ENCODE assay signal across 8 cellular contexts in the genomic region with DNA sequence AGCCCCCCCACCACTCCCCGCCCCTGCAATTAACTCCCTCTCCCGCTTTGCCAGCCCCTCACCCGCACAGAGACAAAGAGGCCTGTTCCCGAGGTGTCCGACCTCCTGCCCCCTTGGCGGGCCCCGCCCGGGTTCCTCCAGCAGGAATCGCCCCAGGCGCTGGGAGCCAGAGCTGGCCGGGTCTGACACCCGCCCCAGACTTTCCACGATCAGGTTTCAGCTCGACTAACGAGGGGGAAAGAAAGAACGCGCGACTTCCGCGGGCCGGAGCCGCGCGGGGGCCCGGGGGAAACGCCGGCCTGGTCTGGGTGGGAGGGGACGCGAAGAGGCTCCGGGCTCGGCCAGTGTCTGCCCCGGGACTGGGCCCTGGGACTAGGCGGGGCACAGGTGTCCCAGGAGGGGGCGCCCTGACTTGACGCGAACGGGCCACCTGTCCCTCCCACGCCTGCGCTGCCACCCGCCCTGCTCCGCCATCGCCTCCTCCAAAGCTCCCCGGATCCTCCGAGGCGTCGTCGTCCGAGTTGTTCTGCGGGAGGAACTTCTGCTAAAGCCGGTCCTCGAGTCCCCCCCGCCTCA. TPM values are rescaled to one million over a fixed set of nuclear protein-coding genes. Genes with fewer than 3 reads are reported as not detected.
A peak's percentile ranks its signal among the peaks of the same experiment; 100 is the strongest.
DNase-seq lines count a peak whose midpoint lies in the region; ATAC-seq and TF ChIP-seq lines count a peak whose summit lies in the region.

No MANE protein-coding gene starts in this region.

- peak overlapping the region; percentile 36 for H3K27ac ChIP-seq in duodenal mucosa (ENCODE audit: low read depth, low read length)

- ATAC-seq in HG03521 (IDR thresholded peaks at IDR 0.05; ENCODE audit: unreplicated experiment), result peak; percentile 49

- peak overlapping the region; percentile 46 for H3K4me3 ChIP-seq in WI38 (ENCODE audit: low read depth, low read length)
- peak overlapping the region; percentile 34 to 58 for H3K4me3 ChIP-seq in duodenal mucosa (ENCODE audit: low read depth in 1 of 2, low read length in 2 of 2)

- DNase-seq in NCI-H524 (lab: John Stamatoyannopoulos, UW) (peak; percentile 44 to 64), NCI-H524 treated with DMSO at 0.1 percent for 48 hours (lab: John Stamatoyannopoulos, UW) (no peak), medulla oblongata (ENCODE audit: extremely low spot score) (peak; percentile 22), HT-29 (ENCODE audit: low spot score) (no peak)
- DNase-seq in stimulated activated CD8-positive, alpha-beta memory T cell treated with anti-CD3 and anti-CD28 coated beads, Interleukin-7, amount 100 ng/mL, for 24 hours (ENCODE audit: low read depth), result peak; percentile 14

- no peaks in the 10 kb centered on the region for H3K36me3 ChIP-seq in duodenal mucosa (ENCODE audit: control insufficient read depth in 1 of 2, insufficient read depth in 2 of 2, low read length in 2 of 2)

- peaks cover 6 to 13% of the 10 kb centered on the region in 2 donors for H3K4me1 ChIP-seq in duodenal mucosa (ENCODE audit: control insufficient read depth in 1 of 2, insufficient read depth in 2 of 2, low read length in 2 of 2)

- 0 out of 2 replicates have a peak, but pooled peaks have one; percentile 9 for TF ChIP-seq CTCF in WI38 (IDR thresholded peaks at IDR 0.05; ENCODE audit: low read depth, low read length)

- H3K9ac ChIP-seq in duodenal mucosa (ENCODE audit: low read depth in 1 of 2, low read length in 2 of 2), result peak overlapping the region in 1 of 2 donors; percentile 39

- no peaks in the 10 kb centered on the region for H3K9me3 ChIP-seq in duodenal mucosa (ENCODE audit: control insufficient read depth in 1 of 2, low read length in 2 of 2)

- peaks cover 8 to 16% of the 10 kb centered on the region in 2 donors for H3K27me3 ChIP-seq in duodenal mucosa (ENCODE audit: control insufficient read depth in 1 of 2, insufficient read depth in 2 of 2, low read length in 2 of 2)

RNA-seq across cellular contexts. Expression of a gene that starts 36.3 kb away (rescaled TPM):
- total RNA-seq in HT-29 (2014; rRNA removed; shearing (Covaris generic)), result 0.37 and 0.46 TPM in 2 replicates

RNA-seq across cellular contexts. Expression of a gene that starts 59.8 kb away (rescaled TPM):
- total RNA-seq in HT-29 (2014; rRNA removed; shearing (Covaris generic)), result 0.23 and 0.99 TPM in 2 replicates

Comparison
In these comparisons a context has a peak if more than half of its experiments do, and no peak if none do; other contexts are left out.
1. DNase-seq: peak in NCI-H524 (2 of 2), medulla oblongata (single experiment) and stimulated activated CD8-positive, alpha-beta memory T cell treated with anti-CD3 and anti-CD28 coated beads, Interleukin-7, amount 100 ng/mL, for 24 hours (single experiment); none in NCI-H524 treated with DMSO at 0.1 percent for 48 hours (single experiment) and HT-29 (single experiment).